Comparison of ENCODE assay signal across 16 cellular contexts in genomic region chr2:200662727-200663126, GRCh38.
DNase-seq lines count a peak whose midpoint lies in the region; ATAC-seq and TF ChIP-seq lines count a peak whose summit lies in the region.
"Had no signal": no experiment of that assay in that cellular context is flagged by ENCODE, and none has a peak within 500 bp of the region (broad histone marks: within the 10 kb centered on the region; RNA-seq: fewer than 3 reads in every experiment).

No MANE protein-coding gene starts in this region.

- WGBS in mesodermal cell (ENCODE audit: insufficient coverage in 2 of 2), 2 experiments = 79 to 85% methylated on average over 6 of the region's 7 CpGs

- H3K27ac ChIP-seq in mesodermal cell (ENCODE audit: low read depth, low read length, severe bottlenecking) (peak overlapping the region; percentile 51), A673 (ENCODE audit: low read depth, low read length, poor library complexity, severe bottlenecking) (no peak overlapping the region)
- H3K27ac ChIP-seq: dorsolateral prefrontal cortex had no signal

- DNase-seq in Daoy (ENCODE audit: low read depth) (peak; percentile 83), NCI-H226 (peak; percentile 73), epithelial cell of esophagus (ENCODE audit: low read depth) (peak; percentile 90), A673 (ENCODE audit: low spot score) (no peak), 8988T (no peak)
- DNase-seq: activated CD4-positive, alpha-beta T cell treated with anti-CD3 and anti-CD28 coated beads, Interleukin-2, amount 50 U/mL, for 4 hours; activated naive CD8-positive, alpha-beta T cell treated with anti-CD3 and anti-CD28 coated beads, Interleukin-2, amount 10 ng/mL, durations not matched to agents 7 days and 5 days; CD4-positive, alpha-beta memory T cell; dorsolateral prefrontal cortex; MV-4-11; naive B cell; NCI-H524; stimulated activated CD4-positive, alpha-beta T cell treated with anti-CD3 and anti-CD28 coated beads, Interleukin-12 subunit alpha, Interleukin-12 subunit beta, amount 100 ng/mL, for 4 hours had no signal

- H3K9me3 ChIP-seq in mesodermal cell (ENCODE audit: control insufficient read depth, low read length) (no peaks in the 10 kb centered on the region), A673 (ENCODE audit: low read depth, low read length, poor library complexity, severe bottlenecking) (no peaks in the 10 kb centered on the region)

- H3K4me1 ChIP-seq in mesodermal cell (ENCODE audit: control insufficient read depth, insufficient read depth, low read length, poor library complexity, severe bottlenecking) (peaks cover 9% of the 10 kb centered on the region), A673 (ENCODE audit: insufficient read depth, low read length, poor library complexity, severe bottlenecking) (no peaks in the 10 kb centered on the region)

- POLR2A ChIA-PET in A673 (lab: Charles Lee; ENCODE audit: low non-redundant PET) = no interaction called here

- CTCF ChIA-PET in A673 (lab: Charles Lee) = no interaction called here

- H3K4me3 ChIP-seq in epithelial cell of esophagus (ENCODE audit: low read length) (no peak overlapping the region), mesodermal cell (ENCODE audit: extremely low read depth, insufficient read depth, low read length, poor library complexity, severe bottlenecking) (no peak overlapping the region), A673 (ENCODE audit: low read depth, low read length, poor library complexity, severe bottlenecking) (no peak overlapping the region)
- H3K4me3 ChIP-seq: dorsolateral prefrontal cortex had no signal

- H3K27me3 ChIP-seq in A673 (replicated peaks; ENCODE audit: insufficient read depth, low read depth, low read length, poor library complexity) = no peaks in the 10 kb centered on the region

- ATAC-seq in HG03565 (IDR thresholded peaks at IDR 0.05; ENCODE audit: unreplicated experiment) = no peak
- no peak for ATAC-seq in HG02970 (IDR thresholded peaks at IDR 0.05; ENCODE audit: low FRiP score, unreplicated experiment)

- intact Hi-C loops in A673 (cut with micrococcal nuclease; ENCODE audit: unreplicated experiment) = no loop called here

- H3K36me3 ChIP-seq in mesodermal cell (ENCODE audit: control insufficient read depth, insufficient read depth, low read length) = no peaks in the 10 kb centered on the region
- no peaks in the 10 kb centered on the region for H3K36me3 ChIP-seq in A673 (ENCODE audit: insufficient read depth, low read length, poor library complexity, severe bottlenecking)

- BruUV-seq in A673 (replicated peaks; lab: Mats Ljungman, UMichigan) = no TSS peak

- TF ChIP-seq CTCF in epithelial cell of esophagus (IDR thresholded peaks at IDR 0.05; ENCODE audit: insufficient read depth, low read depth, low read length, missing control alignments) (no peak), A673 (conservative IDR thresholded peaks at IDR 0.05; ENCODE audit: low read depth, low read length) (no peak)

Comparison
In these comparisons a context has a peak if more than half of its experiments do, and no peak if none do; other contexts are left out.
1. DNase-seq: peak in Daoy (single experiment), NCI-H226 (single experiment) and epithelial cell of esophagus (single experiment); none in A673 (single experiment) and 8988T (single experiment).